11 cellular contexts compared by ENCODE assay signal in genomic region chr15:80588801-80589200, GRCh38.
A peak's percentile ranks its signal among the peaks of the same experiment; 100 is the strongest.
DNase-seq lines count a peak whose midpoint lies in the region; ATAC-seq, FAIRE-seq and TF ChIP-seq lines count a peak whose summit lies in the region.
"Had no signal": no experiment of that assay in that cellular context is flagged by ENCODE, and none has a peak within 500 bp of the region (broad histone marks: within the 10 kb centered on the region; RNA-seq: fewer than 3 reads in every experiment).

No MANE protein-coding gene starts in this region.

- DNase-seq in HCT116 (ENCODE audit: low read depth, low spot score) (no peak), SJSA1 (ENCODE audit: low read depth in 1 of 2, low spot score in 2 of 2) (peak in 1 of 2 experiments; percentile 46), fibroblast of gingiva (ENCODE audit: low read depth) (peak; percentile 52), small intestine (peak; percentile 33)
- no peak for DNase-seq in activated CD4-positive, CD25-positive, alpha-beta regulatory T cell treated with anti-CD3 and anti-CD28 coated beads, Interleukin-2, amount 50 U/mL, for 72 hours
- DNase-seq: activated T-cell treated with anti-CD3 and anti-CD28 coated beads, Interleukin-2, amount 50 U/mL, for 72 hours; NCI-H510A treated with DMSO at 0.1 percent for 48 hours; stimulated activated naive CD8-positive, alpha-beta T cell treated with anti-CD3 and anti-CD28 coated beads, Interleukin-15, amount 100 ng/mL, for 72 hours; T-helper 9 cell had no signal

- peak overlapping the region; percentile 40 for H3K4me2 ChIP-seq in HCT116 (ENCODE audit: low read length)

- no peak for FAIRE-seq in small intestine (lab: Jason Lieb, UNC)

- H3K9ac ChIP-seq in HCT116 (ENCODE audit: low read length), result no peak overlapping the region

- H3K9me3 ChIP-seq in HCT116 (ENCODE audit: control insufficient read depth in 1 of 2, insufficient read depth in 1 of 2, low read depth in 1 of 2, low read length in 2 of 2), result no peaks in the 10 kb centered on the region
- H3K9me3 ChIP-seq in SJSA1 (replicated peaks), result no peaks in the 10 kb centered on the region
- H3K9me3 ChIP-seq in small intestine (ENCODE audit: control insufficient read depth, low read depth), result no peaks in the 10 kb centered on the region

- no peak for TF ChIP-seq RAD21 in HCT116 (IDR thresholded peaks at IDR 0.05; ENCODE audit: low read depth)

- H3K36me3 ChIP-seq in HCT116 (ENCODE audit: control insufficient read depth in 1 of 2, insufficient read depth in 2 of 2, low read length in 2 of 2), result no peaks in the 10 kb centered on the region
- peaks cover 6% of the 10 kb centered on the region; the same call in 1 of the 2 replicates for H3K36me3 ChIP-seq in SJSA1
- no peaks in the 10 kb centered on the region for H3K36me3 ChIP-seq in small intestine (ENCODE audit: control insufficient read depth in 2 of 2, insufficient read depth in 2 of 2, low read length in 2 of 2)

- TF ChIP-seq POLR2A in HCT116 (IDR thresholded peaks at IDR 0.05; ENCODE audit: borderline replicate concordance, extremely low read depth, insufficient read depth, insufficient read length), result no peak

- RAD21 ChIA-PET in HCT116 (lab: Charles Lee; ENCODE audit: low non-redundant PET in 1 of 2, low total read pairs in 2 of 2, uncharacterized antibody in 2 of 2, unreplicated experiment in 2 of 2), result no interaction called here

- H3K27me3 ChIP-seq in HCT116 (ENCODE audit: insufficient read depth, low read length), result no peaks in the 10 kb centered on the region
- no peaks in the 10 kb centered on the region for H3K27me3 ChIP-seq in SJSA1 (replicated peaks)
- no peaks in the 10 kb centered on the region for H3K27me3 ChIP-seq in small intestine (ENCODE audit: control insufficient read depth in 2 of 2, insufficient read depth in 2 of 2, low read length in 2 of 2)

- H3K27ac ChIP-seq in HCT116 (ENCODE audit: low read depth, low read length) (no peak overlapping the region), SJSA1 (peak overlapping the region; percentile 59), small intestine (ENCODE audit: low read depth in 1 of 2, low read length in 1 of 2) (no peak overlapping the region)

- H3K9me2 ChIP-seq in HCT116 (ENCODE audit: insufficient read depth), result no peaks in the 10 kb centered on the region

- no peak for ATAC-seq in HCT116
- ATAC-seq in HG02938 (IDR thresholded peaks at IDR 0.05; ENCODE audit: unreplicated experiment), result no peak
- no peak for ATAC-seq in HG03108 (IDR thresholded peaks at IDR 0.05; ENCODE audit: unreplicated experiment)
- ATAC-seq: stimulated activated naive CD8-positive, alpha-beta T cell treated with anti-CD3 and anti-CD28 coated beads, Interleukin-15, amount 100 ng/mL, for 72 hours had no signal

- TF ChIP-seq CTCF in HCT116 (IDR thresholded peaks at IDR 0.05 in 2 of 3, conservative IDR thresholded peaks at IDR 0.05 in 1 of 3; ENCODE audit: borderline replicate concordance in 1 of 3, insufficient read depth in 1 of 3, low read depth in 2 of 3, low read length in 2 of 3), result no peak

- POLR2A ChIA-PET in HCT116 (lab: Charles Lee), result no interaction called here

- peaks cover 5 to 34% of the 10 kb centered on the region in 2 experiments; a peak in 3 of 4 replicates for H3K4me1 ChIP-seq in HCT116 (ENCODE audit: control insufficient read depth in 1 of 2, insufficient read depth in 2 of 2, low read length in 2 of 2)
- H3K4me1 ChIP-seq in SJSA1 (replicated peaks), result peaks cover 21% of the 10 kb centered on the region
- H3K4me1 ChIP-seq in small intestine (ENCODE audit: control insufficient read depth in 2 of 2, insufficient read depth in 1 of 2, low read depth in 1 of 2, low read length in 1 of 2), result no peaks in the 10 kb centered on the region

- WGBS in small intestine, 3 donors, result 54 to 65% (median 63%) methylated on average over 6 of the region's 6 CpGs

- intact Hi-C loops in HCT116 (cut with micrococcal nuclease), result no loop called here

- no peak overlapping the region for H3K4me3 ChIP-seq in HCT116 (replicated peaks in 1 of 2; ENCODE audit: low read depth in 1 of 2, low read length in 2 of 2)
- no peak overlapping the region for H3K4me3 ChIP-seq in SJSA1
- no peak overlapping the region for H3K4me3 ChIP-seq in small intestine (ENCODE audit: low read depth in 1 of 2, low read length in 2 of 2)

- no peak overlapping the region for H2AFZ ChIP-seq in HCT116 (ENCODE audit: low read depth, low read length, poor library complexity, severe bottlenecking)

- no TSS peak for BruUV-seq in HCT116 (replicated peaks; lab: Mats Ljungman, UMichigan)

- no peaks in the 10 kb centered on the region for H4K20me1 ChIP-seq in HCT116 (ENCODE audit: insufficient read depth)

- CTCF ChIA-PET in HCT116 (lab: Charles Lee), result no interaction called here

- H3K79me2 ChIP-seq in HCT116 (ENCODE audit: insufficient read depth, low read length), result no peaks in the 10 kb centered on the region

TF ChIP-seq in HCT116, 20 proteins besides CTCF, POLR2A, EP300 and RAD21:
- no peak for TF ChIP-seq TCF7L2 (IDR thresholded peaks at IDR 0.05; ENCODE audit: borderline replicate concordance, extremely low read depth, insufficient read depth, insufficient read length)
- no peak for TF ChIP-seq YY1 (IDR thresholded peaks at IDR 0.05; ENCODE audit: extremely low read depth, insufficient replicate concordance, low read depth, low read length)
- TF ChIP-seq, protein P1, sequence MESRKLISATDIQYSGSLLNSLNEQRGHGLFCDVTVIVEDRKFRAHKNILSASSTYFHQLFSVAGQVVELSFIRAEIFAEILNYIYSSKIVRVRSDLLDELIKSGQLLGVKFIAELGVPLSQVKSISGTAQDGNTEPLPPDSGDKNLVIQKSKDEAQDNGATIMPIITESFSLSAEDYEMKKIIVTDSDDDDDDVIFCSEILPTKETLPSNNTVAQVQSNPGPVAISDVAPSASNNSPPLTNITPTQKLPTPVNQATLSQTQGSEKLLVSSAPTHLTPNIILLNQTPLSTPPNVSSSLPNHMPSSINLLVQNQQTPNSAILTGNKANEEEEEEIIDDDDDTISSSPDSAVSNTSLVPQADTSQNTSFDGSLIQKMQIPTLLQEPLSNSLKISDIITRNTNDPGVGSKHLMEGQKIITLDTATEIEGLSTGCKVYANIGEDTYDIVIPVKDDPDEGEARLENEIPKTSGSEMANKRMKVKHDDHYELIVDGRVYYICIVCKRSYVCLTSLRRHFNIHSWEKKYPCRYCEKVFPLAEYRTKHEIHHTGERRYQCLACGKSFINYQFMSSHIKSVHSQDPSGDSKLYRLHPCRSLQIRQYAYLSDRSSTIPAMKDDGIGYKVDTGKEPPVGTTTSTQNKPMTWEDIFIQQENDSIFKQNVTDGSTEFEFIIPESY (IDR thresholded peaks at IDR 0.05; ENCODE audit: extremely low read depth, insufficient replicate concordance, low read length), result no peak
- peak; percentile 52; the same call in 1 of the 2 replicates for TF ChIP-seq SP1 (IDR thresholded peaks at IDR 0.05; ENCODE audit: low read depth)
- TF ChIP-seq JUND (IDR thresholded peaks at IDR 0.05), result peak; percentile 60; the same call in 1 of the 2 replicates
- no peak for TF ChIP-seq SIN3A (IDR thresholded peaks at IDR 0.05; ENCODE audit: low read depth)
- TF ChIP-seq FOSL1 (IDR thresholded peaks at IDR 0.05; ENCODE audit: low read depth), result peak; percentile 54
- TF ChIP-seq EZH2 (IDR thresholded peaks at IDR 0.05), result no peak
- no peak for TF ChIP-seq CBX3 (IDR thresholded peaks at IDR 0.05; ENCODE audit: low read depth)

Comparison
In these comparisons a context has a peak if more than half of its experiments do, and no peak if none do; other contexts are left out.
1. DNase-seq: peak in fibroblast of gingiva (single experiment) and small intestine (single experiment); none in HCT116 (single experiment) and activated CD4-positive, CD25-positive, alpha-beta regulatory T cell treated with anti-CD3 and anti-CD28 coated beads, Interleukin-2, amount 50 U/mL, for 72 hours (single experiment).